26 cellular contexts compared by ENCODE assay signal in the genomic region with DNA sequence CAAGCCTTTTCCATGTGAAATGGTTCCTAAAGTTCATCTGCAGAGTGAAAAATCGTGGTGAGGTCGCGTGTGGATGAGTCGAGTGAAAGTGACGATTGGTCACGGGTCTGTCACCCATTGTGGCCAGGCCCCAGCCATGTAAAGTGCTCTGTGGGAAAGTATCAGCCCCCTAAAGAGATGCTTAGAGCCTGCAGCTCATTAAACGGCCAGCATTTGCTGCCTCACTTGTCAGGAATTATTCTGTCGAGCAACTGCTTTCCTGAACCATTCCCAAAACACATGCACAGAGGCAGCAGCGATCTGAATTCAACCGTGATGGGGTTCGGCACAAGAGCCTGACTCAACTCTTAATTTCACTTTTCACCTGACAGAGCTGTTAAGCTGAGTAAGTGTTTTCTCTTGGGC. TPM values are rescaled to one million over a fixed set of nuclear protein-coding genes. Genes with fewer than 3 reads are reported as not detected.
DNase-seq lines count a peak whose midpoint lies in the region; ATAC-seq, FAIRE-seq and TF ChIP-seq lines count a peak whose summit lies in the region.
"Had no signal": no experiment of that assay in that cellular context is flagged by ENCODE, and none has a peak within 500 bp of the region (broad histone marks: within the 10 kb centered on the region; RNA-seq: fewer than 3 reads in every experiment).

No MANE protein-coding gene starts in this region.

- no peak for TF ChIP-seq CTCF in HFFc6 (IDR thresholded peaks at IDR 0.05)
- TF ChIP-seq CTCF in K562 (IDR thresholded peaks at IDR 0.05 in 2 of 3, conservative IDR thresholded peaks at IDR 0.05 in 1 of 3; ENCODE audit: insufficient read depth in 2 of 3, low read depth in 1 of 3, low read length in 3 of 3) = no peak
- no peak for TF ChIP-seq CTCF in osteoblast (IDR thresholded peaks at IDR 0.05; ENCODE audit: extremely low read depth, low read depth, low read length)
- TF ChIP-seq CTCF in natural killer cell (IDR thresholded peaks at IDR 0.05) = no peak

- H3K9ac ChIP-seq in K562 (ENCODE audit: insufficient read depth in 1 of 2, low read depth in 2 of 2, low read length in 2 of 2) = no peak overlapping the region

- no peaks in the 10 kb centered on the region for H4K20me1 ChIP-seq in K562 (replicated peaks; ENCODE audit: control insufficient read depth, insufficient read depth, low read length)
- no peaks in the 10 kb centered on the region for H4K20me1 ChIP-seq in osteoblast (ENCODE audit: insufficient read depth, low read length)

- H3K79me2 ChIP-seq in K562 (ENCODE audit: control insufficient read depth, insufficient read depth, low read length) = no peaks in the 10 kb centered on the region
- H3K79me2 ChIP-seq in osteoblast (ENCODE audit: insufficient read depth, low read length) = no peaks in the 10 kb centered on the region

- intact Hi-C loops in K562 (cut with micrococcal nuclease) = no loop called here
- intact Hi-C loops in natural killer cell (cut with micrococcal nuclease) = no loop called here

- H3K36me3 ChIP-seq in K562 (ENCODE audit: control insufficient read depth, insufficient read depth, low read length) (no peaks in the 10 kb centered on the region), osteoblast (ENCODE audit: insufficient read depth, low read length) (no peaks in the 10 kb centered on the region)
- H3K36me3 ChIP-seq: heart right ventricle, left ventricle myocardium inferior, neutrophil, upper lobe of left lung had no signal

- H3K4me2 ChIP-seq in K562 (ENCODE audit: insufficient read depth, low read length) (no peak overlapping the region), osteoblast (ENCODE audit: insufficient read depth, low read length) (peak overlapping the region; percentile 14)

- H3K4me1 Mint-ChIP-seq in HFFc6 (ENCODE audit: low read depth) = no peaks in the 10 kb centered on the region
- H3K4me1 Mint-ChIP-seq in natural killer cell = no peaks in the 10 kb centered on the region
- H3K4me1 Mint-ChIP-seq: mesothelial cell of epicardium had no signal

- no peaks in the 10 kb centered on the region for H3K9me1 ChIP-seq in K562 (ENCODE audit: control insufficient read depth, insufficient read depth, low read length)

- H2AFZ ChIP-seq in K562 (ENCODE audit: low read depth, low read length) (no peak overlapping the region), osteoblast (ENCODE audit: low read length) (no peak overlapping the region)

- DNase-seq in HFFc6 (no peak), K562 (ENCODE audit: extremely low read depth in 1 of 4, low spot score in 3 of 4) (no peak), islet precursor cell (peak; percentile 57), osteoblast (ENCODE audit: insufficient read length, low spot score, missing footprints) (no peak), natural killer cell (no peak), NOMO-1 treated with DMSO at 0.1 percent for 48 hours (lab: John Stamatoyannopoulos, UW; ENCODE audit: unreplicated experiment) (no peak), NCI-H524 (lab: John Stamatoyannopoulos, UW) (no peak)
- DNase-seq: activated naive CD4-positive, alpha-beta T cell treated with anti-CD3 and anti-CD28 coated beads, Interleukin-2, amount 50 U/mL, for 16 hours; aorta; CD4-positive, alpha-beta T cell; central memory CD4-positive, alpha-beta T cell; dermis blood vessel endothelial cell; DMS 273 treated with DMSO at 0.1 percent for 48 hours; heart right ventricle; Karpas-422; left ventricle myocardium inferior; MV-4-11; NCI-H69; psoas muscle; upper lobe of left lung had no signal

- no peaks in the 10 kb centered on the region for H3K27me3 ChIP-seq in K562 (ENCODE audit: control insufficient read depth in 2 of 2, insufficient read depth in 2 of 2, low read length in 2 of 2)
- no peaks in the 10 kb centered on the region for H3K27me3 ChIP-seq in osteoblast (ENCODE audit: insufficient read depth, low read length)
- H3K27me3 ChIP-seq: neutrophil, upper lobe of left lung had no signal

- no peak for ATAC-seq in K562
- ATAC-seq in natural killer cell = no peak
- ATAC-seq in HG03045 (IDR thresholded peaks at IDR 0.05; ENCODE audit: unreplicated experiment) = no peak
- ATAC-seq: heart right ventricle, psoas muscle had no signal

- H3K36me3 Mint-ChIP-seq in HFFc6 (ENCODE audit: low read depth) (no peaks in the 10 kb centered on the region), natural killer cell (no peaks in the 10 kb centered on the region)
- H3K36me3 Mint-ChIP-seq: mesothelial cell of epicardium had no signal

- H3K27ac Mint-ChIP-seq in HFFc6 = no peak overlapping the region
- no peak overlapping the region for H3K27ac Mint-ChIP-seq in natural killer cell
- H3K27ac Mint-ChIP-seq: CD4-positive, alpha-beta T cell; mesothelial cell of epicardium had no signal

- H3K27me3 Mint-ChIP-seq in HFFc6 (ENCODE audit: insufficient read depth) = 0 out of 2 replicates have a peak, but pooled peaks cover 5% of the 10 kb centered on the region
- peaks cover 12 to 34% of the 10 kb centered on the region in 2 donors for H3K27me3 Mint-ChIP-seq in natural killer cell (ENCODE audit: low read depth in 2 of 2)

- no peak for TF ChIP-seq EP300 in K562 (IDR thresholded peaks at IDR 0.05; ENCODE audit: low read length)

- H3K4me3 Mint-ChIP-seq in HFFc6 (peak overlapping the region; percentile 33; the same call in 1 of the 2 replicates), natural killer cell (no peak overlapping the region)
- H3K4me3 Mint-ChIP-seq: CD4-positive, alpha-beta T cell; mesothelial cell of epicardium had no signal

- H3K4me1 ChIP-seq in K562 (replicated peaks in 1 of 2; ENCODE audit: control insufficient read depth in 2 of 2, insufficient read depth in 2 of 2, low read length in 2 of 2) (no peaks in the 10 kb centered on the region), osteoblast (ENCODE audit: insufficient read depth, low read length) (no peaks in the 10 kb centered on the region)
- H3K4me1 ChIP-seq: heart right ventricle, left ventricle myocardium inferior, psoas muscle, upper lobe of left lung had no signal

- H3K9me3 ChIP-seq in K562 (replicated peaks; ENCODE audit: control insufficient read depth, insufficient read depth, low read depth, low read length) (no peaks in the 10 kb centered on the region), osteoblast (ENCODE audit: low read depth, low read length) (no peaks in the 10 kb centered on the region)
- H3K9me3 ChIP-seq: heart right ventricle, left ventricle myocardium inferior, neutrophil, psoas muscle, upper lobe of left lung had no signal

- TF ChIP-seq POLR2A in K562 (conservative IDR thresholded peaks at IDR 0.05) = no peak

- H3K9me3 Mint-ChIP-seq in HFFc6 (no peaks in the 10 kb centered on the region), natural killer cell (peaks cover 0 to 2% of the 10 kb centered on the region in 2 donors)
- H3K9me3 Mint-ChIP-seq: CD4-positive, alpha-beta T cell; mesothelial cell of epicardium had no signal

- no peak overlapping the region for H3K4me3 ChIP-seq in K562
- H3K4me3 ChIP-seq in osteoblast (ENCODE audit: insufficient read depth, low read length) = no peak overlapping the region
- H3K4me3 ChIP-seq: heart right ventricle, left ventricle myocardium inferior, psoas muscle, upper lobe of left lung had no signal

- CTCF ChIA-PET in K562 (lab: Yijun Ruan, JAX; ENCODE audit: low intra/inter-chr PET ratio) = no interaction called here

- TF ChIP-seq RAD21 in K562 (CRISPR knock-in tag; conservative IDR thresholded peaks at IDR 0.05 in 1 of 2, IDR thresholded peaks at IDR 0.05 in 1 of 2) = no peak

- H3K27ac ChIP-seq in K562 (ENCODE audit: extremely low read depth, low read depth, low read length) (no peak overlapping the region), osteoblast (ENCODE audit: low read depth, low read length) (no peak overlapping the region)
- H3K27ac ChIP-seq: epithelial cell of prostate, heart right ventricle, left ventricle myocardium inferior, neutrophil, psoas muscle, upper lobe of left lung had no signal

- 0% methylated on average over 11 of the region's 11 CpGs for WGBS in K562 (ENCODE audit: insufficient coverage, low coverage, missing lambda C conversion rate)

- POLR2A ChIA-PET in K562 (lab: Yijun Ruan, JAX) = no interaction called here

- BruUV-seq in K562 (replicated peaks; lab: Mats Ljungman, UMichigan) = no TSS peak

- FAIRE-seq in K562 (lab: Jason Lieb, UNC) = no peak

- in situ Hi-C loops in K562 (cut with MboI) = no loop called here

TF ChIP-seq in K562, 482 proteins besides CTCF, POLR2A, EP300 and RAD21:
- TF ChIP-seq C11orf30 (IDR thresholded peaks at IDR 0.05; ENCODE audit: low read depth) (0 out of 2 replicates have a peak, but pooled peaks have one; percentile 14), ZNF436 (CRISPR knock-in tag; IDR thresholded peaks at IDR 0.05) (no peak), NFE2 (IDR thresholded peaks at IDR 0.05; ENCODE audit: low read depth) (no peak), TBL1XR1 (IDR thresholded peaks at IDR 0.05; ENCODE audit: low read length in 2 of 2) (no peak)

RNA-seq across cellular contexts. Expression of a gene that starts 16.0 kb away (rescaled TPM):
- total RNA-seq in HFFc6 (2021; fragmentation: NEBNext Ultra II Directional; extraction: Animal tissue kit (Norgen Biotek cat#: 25700)) = not detected
- total RNA-seq in K562 (2011; cell fraction: chromatin; rRNA removed; ENCODE audit: low replicate concordance) = not detected in 2 replicates
- total RNA-seq in K562 (2011; cell fraction: nucleolus; rRNA removed) = not detected in 2 replicates
- not detected in 2 replicates for total RNA-seq in K562 (2011; cell fraction: nucleoplasm; rRNA removed)
- total RNA-seq in K562 (2014; rRNA removed) = not detected in 2 replicates
- not detected in 2 replicates for total RNA-seq in K562 (2014; rRNA removed; fragmentation: Illumina TruSeq; extraction: Trizol)
- not detected in 2 replicates for total RNA-seq in K562 (2015; rRNA removed; fragmentation: Illumina TruSeq; extraction: Trizol)
- total RNA-seq in K562 (2021) = not detected in 2 replicates
- not detected in 2 replicates for polyA plus RNA-seq in K562 (2011; rRNA removed)
- not detected in 2 replicates for polyA plus RNA-seq in K562 (2011; cell fraction: cytosol; rRNA removed)
- not detected in 2 replicates for polyA plus RNA-seq in K562 (2011; cell fraction: nucleus; rRNA removed)
- polyA plus RNA-seq in K562 (2012) = not detected in 2 replicates
- polyA plus RNA-seq in K562 (2014; fragmentation: Illumina TruSeq; extraction: Trizol) = not detected in 2 replicates
- not detected for polyA plus RNA-seq in K562 (2014; fragmentation: Nextera tagmentation; extraction: Ambion mirVana)
- not detected in 2 replicates for polyA plus RNA-seq in K562 (2014; rRNA removed)
- not detected in 2 replicates for polyA minus RNA-seq in K562 (2011; rRNA and poly(A)+ RNA removed)
- polyA minus RNA-seq in K562 (2011; cell fraction: cytosol; rRNA and poly(A)+ RNA removed) = not detected in 2 replicates
- polyA minus RNA-seq in K562 (2011; cell fraction: nucleus; rRNA and poly(A)+ RNA removed) = not detected in 2 replicates
- not detected in 2 replicates for total RNA-seq in osteoblast
- total RNA-seq in natural killer cell = not detected
- total RNA-seq: CD4-positive, alpha-beta T cell; dermis blood vessel endothelial cell; fibroblast of villous mesenchyme; mesothelial cell of epicardium; OCI-LY7; upper lobe of left lung had no signal
- polyA plus RNA-seq: aorta had no signal
